ENCODE assay signal across 25 cellular contexts in genomic region chr2:162636206-162636728, GRCh38.
A peak's percentile ranks its signal among the peaks of the same experiment; 100 is the strongest.
DNase-seq lines count a peak whose midpoint lies in the region; ATAC-seq and TF ChIP-seq lines count a peak whose summit lies in the region.
"Had no signal": no experiment of that assay in that cellular context is flagged by ENCODE, and none has a peak within 500 bp of the region (broad histone marks: within the 10 kb centered on the region; RNA-seq: fewer than 3 reads in every experiment).

No MANE protein-coding gene starts in this region.

- DNase-seq in NCI-H2029 treated with DMSO at 0.1 percent for 48 hours (lab: John Stamatoyannopoulos, UW) (peak; percentile 3), NCI-H2029 (lab: John Stamatoyannopoulos, UW) (no peak), NCI-H226 (peak; percentile 11), choroid plexus epithelial cell (ENCODE audit: low read depth) (peak; percentile 1), retinal pigment epithelial cell (ENCODE audit: low read depth) (peak; percentile 58), midbrain (lab: John Stamatoyannopoulos, UW) (no peak)
- no peak for DNase-seq in stimulated activated naive CD4-positive, alpha-beta T cell (lab: John Stamatoyannopoulos, UW)
- DNase-seq: 8988T; activated CD4-positive, alpha-beta T cell treated with anti-CD3 and anti-CD28 coated beads, Interleukin-2, amount 50 U/mL, for 4 hours; activated T-cell treated with anti-CD3 and anti-CD28 coated beads, Interleukin-2, amount 50 U/mL, for 48 hours; COR-L47; mucosa of descending colon; natural killer cell; NCI-H1105 treated with DMSO at 0.1 percent for 48 hours; NCI-H1930; NCI-H524; Right ventricle myocardium superior; small intestine; stimulated activated naive CD8-positive, alpha-beta T cell treated with anti-CD3 and anti-CD28 coated beads, Interleukin-15, Interleukin-2, amounts not matched to agents 100 U/mL and 50 U/mL, for 24 hours; T-helper 17 cell; uterus had no signal

- H3K4me3 ChIP-seq in choroid plexus epithelial cell (ENCODE audit: low read depth, low read length) (no peak overlapping the region), retinal pigment epithelial cell (ENCODE audit: low read length) (no peak overlapping the region)
- H3K4me3 ChIP-seq: mucosa of descending colon, thoracic aorta, uterus had no signal

- ATAC-seq in HG03175 (IDR thresholded peaks at IDR 0.05; ENCODE audit: unreplicated experiment): no peak
- ATAC-seq: HCT116; mucosa of descending colon; natural killer cell; Panc1; stimulated activated naive CD8-positive, alpha-beta T cell treated with anti-CD3 and anti-CD28 coated beads, Interleukin-15, Interleukin-2, amounts not matched to agents 100 U/mL and 50 U/mL, for 24 hours; T-helper 17 cell had no signal

- no peak for TF ChIP-seq CTCF in choroid plexus epithelial cell (conservative IDR thresholded peaks at IDR 0.05; ENCODE audit: low read depth, low read length)
- no peak for TF ChIP-seq CTCF in retinal pigment epithelial cell (conservative IDR thresholded peaks at IDR 0.05; ENCODE audit: low read depth, low read length)

Comparison
In these comparisons a context has a peak if more than half of its experiments do, and no peak if none do; other contexts are left out.
1. DNase-seq: peak in NCI-H2029 treated with DMSO at 0.1 percent for 48 hours (single experiment), NCI-H226 (single experiment), choroid plexus epithelial cell (single experiment) and retinal pigment epithelial cell (single experiment); none in NCI-H2029 (single experiment), midbrain (single experiment) and stimulated activated naive CD4-positive, alpha-beta T cell (0 of 6).